Comparison of ENCODE assay signal across 8 cellular contexts in genomic region chr19:47186337-47187022, GRCh38. TPM values are rescaled to one million over a fixed set of nuclear protein-coding genes. Genes with fewer than 3 reads are reported as not detected.
DNase-seq lines count a peak whose midpoint lies in the region; ATAC-seq lines count a peak whose summit lies in the region.

No MANE protein-coding gene starts in this region.

- peaks cover 86% of the 10 kb centered on the region for H3K36me3 ChIP-seq in HUES64 (ENCODE audit: insufficient read depth, low read length)

- peak overlapping the region; percentile 61 for H3K27ac ChIP-seq in right cardiac atrium (ENCODE audit: low read length)
- peak overlapping the region; percentile 41; the same call in 1 of the 2 replicates for H3K27ac ChIP-seq in HUES64 (ENCODE audit: low read depth, low read length)

- ATAC-seq in right cardiac atrium (no peak), Right ventricle myocardium superior (ENCODE audit: poor library complexity) (no peak)

- H3K4me1 ChIP-seq in right cardiac atrium (ENCODE audit: control insufficient read depth, insufficient read depth, low read length) = peaks cover 12% of the 10 kb centered on the region
- H3K4me1 ChIP-seq in HUES64 (ENCODE audit: insufficient read depth, low read length) = peaks cover 5% of the 10 kb centered on the region; the same call in 1 of the 2 replicates

- DNase-seq in right cardiac atrium (no peak), Right ventricle myocardium superior (no peak), NCI-H2227 (lab: John Stamatoyannopoulos, UW; ENCODE audit: unreplicated experiment) (no peak), NCI-H1092 treated with DMSO at 0.1 percent for 48 hours (lab: John Stamatoyannopoulos, UW) (no peak), putamen (ENCODE audit: low spot score) (no peak)
- DNase-seq in activated naive CD4-positive, alpha-beta T cell treated with Interleukin-2 at 50 U/mL for 16 hours = peak; percentile 85
- DNase-seq in stimulated activated CD4-positive, alpha-beta T cell treated with anti-CD3 and anti-CD28 coated beads, Interleukin-4, amount 100 ng/mL, for 1 hour = peak; percentile 76

- H3K27me3 ChIP-seq in right cardiac atrium (ENCODE audit: control insufficient read depth, insufficient read depth) = no peaks in the 10 kb centered on the region
- no peaks in the 10 kb centered on the region for H3K27me3 ChIP-seq in HUES64 (ENCODE audit: insufficient read depth, low read length)

- no peak overlapping the region for H3K9ac ChIP-seq in HUES64 (ENCODE audit: low read depth, low read length)

- H3K4me3 ChIP-seq in right cardiac atrium (ENCODE audit: low read length) (no peak overlapping the region), HUES64 (ENCODE audit: low read length) (no peak overlapping the region)

- intact Hi-C loops in right cardiac atrium (cut with DNase I) = no loop called here
- intact Hi-C loops in Right ventricle myocardium superior (cut with DNase I) = no loop called here

- H3K9me3 ChIP-seq in right cardiac atrium (ENCODE audit: control insufficient read depth, low read length) (no peaks in the 10 kb centered on the region), HUES64 (ENCODE audit: insufficient read depth, low read depth, low read length) (no peaks in the 10 kb centered on the region)

- 67% methylated on average over 15 of the region's 15 CpGs for WGBS in right cardiac atrium
- whole genome bisulfite sequencing in HUES64 = 91% methylated on average over 15 of the region's 15 CpGs

RNA-seq across cellular contexts. Expression of gene BBC3, which starts 44.5 kb away (rescaled TPM):
- 1 to 10 TPM; 2.1 to 4.3 (median 4.0) TPM for total RNA-seq in right cardiac atrium
- polyA plus RNA-seq in right cardiac atrium = 3.4 TPM
- 3.8 TPM for total RNA-seq in Right ventricle myocardium superior
- 15.9 TPM for polyA plus RNA-seq in HUES64 (2013, experiment 1 of 2)
- 13.9 TPM for polyA plus RNA-seq in HUES64 (2013, experiment 2 of 2)

RNA-seq across cellular contexts. Expression of gene SAE1, which starts 55.8 kb away (rescaled TPM):
- total RNA-seq in right cardiac atrium = 10 to 100 TPM; 49.1 to 57.0 (median 53.5) TPM
- 34.0 TPM for polyA plus RNA-seq in right cardiac atrium
- total RNA-seq in Right ventricle myocardium superior = 42.2 TPM
- polyA plus RNA-seq in HUES64 (2013, experiment 1 of 2) = 192 TPM
- polyA plus RNA-seq in HUES64 (2013, experiment 2 of 2) = 205 TPM

Comparison
In these comparisons a context has a peak if more than half of its experiments do, and no peak if none do; other contexts are left out.
1. DNase-seq: peak in activated naive CD4-positive, alpha-beta T cell treated with Interleukin-2 at 50 U/mL for 16 hours (single experiment) and stimulated activated CD4-positive, alpha-beta T cell treated with anti-CD3 and anti-CD28 coated beads, Interleukin-4, amount 100 ng/mL, for 1 hour (single experiment); none in right cardiac atrium (0 of 3), Right ventricle myocardium superior (single experiment), NCI-H2227 (single experiment), NCI-H1092 treated with DMSO at 0.1 percent for 48 hours (single experiment) and putamen (single experiment).